Comparison of ENCODE assay signal across 1 cellular context in the genomic region with DNA sequence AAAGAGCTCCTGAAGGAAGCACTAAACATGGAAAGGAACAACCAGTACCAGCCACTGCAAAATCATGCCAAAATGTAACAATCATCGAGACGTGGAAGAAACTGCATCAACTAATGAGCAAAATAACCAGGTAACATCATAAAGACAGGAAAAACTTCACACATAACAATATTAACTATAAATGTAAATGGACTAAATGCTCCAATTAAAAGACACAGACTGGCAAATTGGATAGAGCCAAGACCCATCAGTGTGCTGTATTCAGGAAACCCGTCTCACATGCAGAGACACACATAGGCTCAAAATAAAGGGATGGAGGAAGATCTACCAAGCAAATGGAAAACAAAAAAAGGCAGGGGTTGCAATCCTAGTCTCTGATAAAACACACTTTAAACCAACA.
DNase-seq lines count a peak whose midpoint lies in the region; ATAC-seq, FAIRE-seq and TF ChIP-seq lines count a peak whose summit lies in the region.
"Not testable (repeated sequence)": the region's sequence is repeated elsewhere in the genome, so short reads cannot be mapped to it uniquely, and the experiment has no call there.

No MANE protein-coding gene starts in this region.

- H3K79me2 ChIP-seq in K562 (ENCODE audit: control insufficient read depth, insufficient read depth, low read length) = not testable (repeated sequence)

- CTCF ChIA-PET in K562 (lab: Yijun Ruan, JAX; ENCODE audit: low intra/inter-chr PET ratio) = not testable (repeated sequence)

- TF ChIP-seq EP300 in K562 (IDR thresholded peaks at IDR 0.05; ENCODE audit: low read length) = not testable (repeated sequence)

- not testable (repeated sequence) for DNase-seq in K562 (ENCODE audit: extremely low read depth in 1 of 4, low spot score in 3 of 4)

- not testable (repeated sequence) for H3K4me2 ChIP-seq in K562 (ENCODE audit: insufficient read depth, low read length)

- not testable (repeated sequence) for ATAC-seq in K562

- H3K9ac ChIP-seq in K562 (ENCODE audit: insufficient read depth in 1 of 2, low read depth in 2 of 2, low read length in 2 of 2) = not testable (repeated sequence)

- not testable (repeated sequence) for BruUV-seq in K562 (replicated peaks; lab: Mats Ljungman, UMichigan)

- H3K27me3 ChIP-seq in K562 (ENCODE audit: control insufficient read depth in 2 of 2, insufficient read depth in 2 of 2, low read length in 2 of 2) = not testable (repeated sequence)

- not testable (repeated sequence) for TF ChIP-seq CTCF in K562 (IDR thresholded peaks at IDR 0.05 in 2 of 3, conservative IDR thresholded peaks at IDR 0.05 in 1 of 3; ENCODE audit: insufficient read depth in 2 of 3, low read depth in 1 of 3, low read length in 3 of 3)

- H3K9me3 ChIP-seq in K562 (replicated peaks; ENCODE audit: control insufficient read depth, insufficient read depth, low read depth, low read length) = not testable (repeated sequence)

- not testable (repeated sequence) for H4K20me1 ChIP-seq in K562 (replicated peaks; ENCODE audit: control insufficient read depth, insufficient read depth, low read length)

- not testable (repeated sequence) for H3K4me3 ChIP-seq in K562

- in situ Hi-C loops in K562 (cut with MboI) = not testable (repeated sequence)

- not testable (repeated sequence) for H3K9me1 ChIP-seq in K562 (ENCODE audit: control insufficient read depth, insufficient read depth, low read length)

- H3K27ac ChIP-seq in K562 (ENCODE audit: extremely low read depth, low read depth, low read length) = not testable (repeated sequence)

- POLR2A ChIA-PET in K562 (lab: Yijun Ruan, JAX) = not testable (repeated sequence)

- not testable (repeated sequence) for TF ChIP-seq POLR2A in K562 (conservative IDR thresholded peaks at IDR 0.05)

- 0% methylated on average over 3 of the region's 3 CpGs for WGBS in K562 (ENCODE audit: insufficient coverage, low coverage, missing lambda C conversion rate)

- not testable (repeated sequence) for H3K4me1 ChIP-seq in K562 (replicated peaks in 1 of 2; ENCODE audit: control insufficient read depth in 2 of 2, insufficient read depth in 2 of 2, low read length in 2 of 2)

- not testable (repeated sequence) for TF ChIP-seq RAD21 in K562 (CRISPR knock-in tag; conservative IDR thresholded peaks at IDR 0.05 in 1 of 2, IDR thresholded peaks at IDR 0.05 in 1 of 2)

- not testable (repeated sequence) for H3K36me3 ChIP-seq in K562 (ENCODE audit: control insufficient read depth, insufficient read depth, low read length)

- H2AFZ ChIP-seq in K562 (ENCODE audit: low read depth, low read length) = not testable (repeated sequence)

- not testable (repeated sequence) for FAIRE-seq in K562 (lab: Jason Lieb, UNC)

- intact Hi-C loops in K562 (cut with micrococcal nuclease) = not testable (repeated sequence)

TF ChIP-seq in K562, 482 proteins besides CTCF, POLR2A, EP300 and RAD21:
- TF ChIP-seq ZNF507 (tag; conservative IDR thresholded peaks at IDR 0.05) = peak; percentile 91
- peak; percentile 45; the same call in 1 of the 2 replicates for TF ChIP-seq ZNF354B (CRISPR knock-in tag; IDR thresholded peaks at IDR 0.05)
